20 cellular contexts compared by ENCODE assay signal in the genomic region with DNA sequence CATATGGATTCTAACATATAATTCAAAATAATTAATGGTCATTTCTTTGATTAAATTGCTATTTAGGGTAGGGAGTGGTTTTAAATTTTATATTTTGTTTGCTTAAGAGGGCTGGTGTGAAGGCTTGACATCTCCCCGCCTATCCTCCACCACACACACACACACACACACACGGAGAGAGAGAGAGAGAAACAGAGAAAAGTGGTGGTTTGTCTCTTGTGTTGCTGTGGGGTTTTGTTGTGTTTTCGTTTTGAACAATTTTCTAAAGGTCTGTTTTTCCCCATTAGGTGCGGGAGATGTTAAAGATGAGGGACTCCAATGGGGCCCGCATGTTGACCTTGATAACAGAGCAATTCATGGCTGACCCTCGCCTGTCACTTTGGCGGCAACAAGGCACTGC.
A peak's percentile ranks its signal among the peaks of the same experiment; 100 is the strongest.
DNase-seq lines count a peak whose midpoint lies in the region; ATAC-seq, FAIRE-seq and TF ChIP-seq lines count a peak whose summit lies in the region.
"Had no signal": no experiment of that assay in that cellular context is flagged by ENCODE, and none has a peak within 500 bp of the region (broad histone marks: within the 10 kb centered on the region; RNA-seq: fewer than 3 reads in every experiment).

No MANE protein-coding gene starts in this region.

- H3K36me3 Mint-ChIP-seq in mesothelial cell of epicardium, result peaks cover 11% of the 10 kb centered on the region

- no peaks in the 10 kb centered on the region for H3K36me3 ChIP-seq in GM12878 (ENCODE audit: control insufficient read depth in 2 of 2, insufficient read depth in 2 of 2, low read length in 1 of 2)
- no peaks in the 10 kb centered on the region for H3K36me3 ChIP-seq in mammary epithelial cell (ENCODE audit: insufficient read depth, low read length)
- peaks cover 26% of the 10 kb centered on the region for H3K36me3 ChIP-seq in lower lobe of right lung
- H3K36me3 ChIP-seq in Karpas-422 (ENCODE audit: insufficient read depth, low read length), result no peaks in the 10 kb centered on the region
- H3K36me3 ChIP-seq: HAP-1 had no signal

- no peak for FAIRE-seq in GM12878 (lab: Jason Lieb, UNC)
- FAIRE-seq: A549, G401.6, GM19239, HTR-8/SVneo had no signal

- H3K79me2 ChIP-seq in GM12878 (ENCODE audit: control insufficient read depth, insufficient read depth, low read length) (no peaks in the 10 kb centered on the region), mammary epithelial cell (ENCODE audit: insufficient read depth, low read length) (peaks cover 9% of the 10 kb centered on the region), Karpas-422 (ENCODE audit: low read length) (no peaks in the 10 kb centered on the region)

- TF ChIP-seq EP300 in GM12878 (IDR thresholded peaks at IDR 0.05; ENCODE audit: borderline replicate concordance in 1 of 2, control insufficient read depth in 1 of 2, low read depth in 2 of 2, low read length in 2 of 2), result no peak

- no peaks in the 10 kb centered on the region for H3K9me2 ChIP-seq in Karpas-422 (replicated peaks; ENCODE audit: insufficient read depth, low read length)

- H3K27me3 ChIP-seq in GM12878 (replicated peaks in 1 of 2; ENCODE audit: control insufficient read depth in 2 of 2, insufficient read depth in 2 of 2, low read length in 1 of 2), result no peaks in the 10 kb centered on the region
- H3K27me3 ChIP-seq in mammary epithelial cell (ENCODE audit: insufficient read depth, low read length), result no peaks in the 10 kb centered on the region
- H3K27me3 ChIP-seq in lower lobe of right lung (ENCODE audit: low read depth), result no peaks in the 10 kb centered on the region
- H3K27me3 ChIP-seq in Karpas-422 (ENCODE audit: low read length), result no peaks in the 10 kb centered on the region

- no peaks in the 10 kb centered on the region for H4K20me1 ChIP-seq in GM12878 (ENCODE audit: control insufficient read depth, insufficient read depth)
- H4K20me1 ChIP-seq in mammary epithelial cell (ENCODE audit: insufficient read depth, low read length), result no peaks in the 10 kb centered on the region
- 0 out of 2 replicates have a peak, but pooled peaks cover 3% of the 10 kb centered on the region for H4K20me1 ChIP-seq in Karpas-422 (ENCODE audit: insufficient read depth, low read depth, low read length)

- no peaks in the 10 kb centered on the region for H3K9me3 ChIP-seq in GM12878 (replicated peaks; ENCODE audit: control insufficient read depth, insufficient read depth, low read length)
- H3K9me3 ChIP-seq in mammary epithelial cell (replicated peaks; ENCODE audit: insufficient read depth, low read length), result no peaks in the 10 kb centered on the region
- H3K9me3 ChIP-seq in lower lobe of right lung, result no peaks in the 10 kb centered on the region
- H3K9me3 ChIP-seq in Karpas-422 (ENCODE audit: low read length), result no peaks in the 10 kb centered on the region
- H3K9me3 ChIP-seq: A549, Caco-2, HAP-1 had no signal

- CTCF ChIA-PET in GM12878 (lab: Yijun Ruan, JAX), result no interaction called here
- CTCF ChIA-PET in mammary epithelial cell (lab: Charles Lee; ENCODE audit: low non-redundant PET), result no interaction called here

- H3K4me1 ChIP-seq in GM12878 (ENCODE audit: control insufficient read depth, insufficient read depth, low read length) (no peaks in the 10 kb centered on the region), mammary epithelial cell (ENCODE audit: insufficient read depth, low read length) (no peaks in the 10 kb centered on the region), lower lobe of right lung (no peaks in the 10 kb centered on the region), Karpas-422 (ENCODE audit: low read length) (no peaks in the 10 kb centered on the region)
- H3K4me1 ChIP-seq: Caco-2 had no signal

- H3K4me3 ChIP-seq in GM12878 (no peak overlapping the region), mammary epithelial cell (replicated peaks in 1 of 3; ENCODE audit: insufficient read depth in 1 of 3, low read depth in 2 of 3, low read length in 3 of 3) (no peak overlapping the region), lower lobe of right lung (no peak overlapping the region), Karpas-422 (ENCODE audit: low read length) (no peak overlapping the region)
- H3K4me3 ChIP-seq: A549, GM23248, HAP-1 had no signal

- intact Hi-C loops in GM12878 (cut with micrococcal nuclease; ENCODE audit: unreplicated experiment), result no loop called here
- intact Hi-C loops in mammary epithelial cell (cut with micrococcal nuclease), result no loop called here
- intact Hi-C loops in lower lobe of right lung (cut with DNase I), result no loop called here

- H3K9ac ChIP-seq in GM12878 (ENCODE audit: control insufficient read depth, insufficient read depth, low read length), result no peak overlapping the region
- no peak overlapping the region for H3K9ac ChIP-seq in mammary epithelial cell (ENCODE audit: insufficient read depth, low read length)
- H3K9ac ChIP-seq in Karpas-422 (ENCODE audit: low read length), result no peak overlapping the region
- H3K9ac ChIP-seq: GM23248 had no signal

- TF ChIP-seq CTCF in GM12878 (IDR thresholded peaks at IDR 0.05 in 2 of 3, conservative IDR thresholded peaks at IDR 0.05 in 1 of 3; ENCODE audit: control insufficient read depth in 2 of 3, extremely low read depth in 1 of 3, insufficient read depth in 1 of 3, low read depth in 3 of 3, low read length in 3 of 3) (no peak), mesothelial cell of epicardium (IDR thresholded peaks at IDR 0.05; ENCODE audit: unreplicated experiment) (no peak), mammary epithelial cell (conservative IDR thresholded peaks at IDR 0.05 in 1 of 2, IDR thresholded peaks at IDR 0.05 in 1 of 2; ENCODE audit: extremely low read depth in 1 of 2, insufficient read depth in 1 of 2, low read depth in 1 of 2, low read length in 2 of 2) (no peak), lower lobe of right lung (IDR thresholded peaks at IDR 0.05) (no peak)

- TF ChIP-seq RAD21 in GM12878 (IDR thresholded peaks at IDR 0.05; ENCODE audit: insufficient read depth, low read depth, low read length), result no peak

- SMC1A ChIA-PET in GM12878 (lab: Charles Lee; ENCODE audit: uncharacterized antibody, unreplicated experiment), result no interaction called here

- peaks cover 2% of the 10 kb centered on the region for H3K4me1 Mint-ChIP-seq in mesothelial cell of epicardium

- no peak for TF ChIP-seq POLR2A in GM12878 (IDR thresholded peaks at IDR 0.05; ENCODE audit: low read depth, low read length)

- no peaks in the 10 kb centered on the region for H3K27me3 Mint-ChIP-seq in mesothelial cell of epicardium (ENCODE audit: low read depth)
- H3K27me3 Mint-ChIP-seq: CD4-positive, alpha-beta T cell had no signal

- H2AFZ ChIP-seq in GM12878 (ENCODE audit: control insufficient read depth, low read depth, low read length) (no peak overlapping the region), mammary epithelial cell (ENCODE audit: low read depth, low read length) (no peak overlapping the region), Karpas-422 (ENCODE audit: low read length) (no peak overlapping the region)
- H2AFZ ChIP-seq: GM23248 had no signal

- H3K9me3 Mint-ChIP-seq in mesothelial cell of epicardium, result peaks cover 2% of the 10 kb centered on the region

- RAD21 ChIA-PET in GM12878 (lab: Charles Lee; ENCODE audit: unreplicated experiment), result no interaction called here

- dilution Hi-C loops in mammary epithelial cell (cut with HindIII; ENCODE audit: low sequenced_read_pairs), result no loop called here

- H3K27ac Mint-ChIP-seq in mesothelial cell of epicardium, result peak overlapping the region; percentile 22
- H3K27ac Mint-ChIP-seq: CD4-positive, alpha-beta T cell had no signal

- BruUV-seq in GM12878 (replicated peaks; lab: Mats Ljungman, UMichigan) (no TSS peak), mammary epithelial cell (replicated peaks; lab: Mats Ljungman, UMichigan) (no TSS peak)

- WGBS in GM12878 (ENCODE audit: insufficient coverage, insufficient replicate concordance, low lambda C conversion rate, missing lambda C conversion rate), result 30% methylated on average over 7 of the region's 7 CpGs
- WGBS in mammary epithelial cell (ENCODE audit: low coverage, missing lambda C conversion rate), result 91% methylated on average over 7 of the region's 7 CpGs

- DNase-seq in NCI-H2227 (lab: John Stamatoyannopoulos, UW; ENCODE audit: unreplicated experiment) (peak; percentile 16), NCI-H2227 treated with DMSO at 0.1 percent for 48 hours (lab: John Stamatoyannopoulos, UW) (no peak), GM12878 (ENCODE audit: low read depth, low spot score) (peak; percentile 3), mesothelial cell of epicardium (ENCODE audit: low spot score in 2 of 2, unreplicated experiment in 2 of 2) (no peak), mammary epithelial cell (no peak), lower lobe of right lung (no peak), Karpas-422 (no peak)
- DNase-seq: AML-193; Caco-2; CD4-positive, alpha-beta T cell; GM23248; IMR-90 had no signal

- no peak overlapping the region for H3K4me3 Mint-ChIP-seq in mesothelial cell of epicardium
- H3K4me3 Mint-ChIP-seq: CD4-positive, alpha-beta T cell had no signal

- ATAC-seq in GM12878, result peak; percentile 54
- no peak for ATAC-seq in lower lobe of right lung
- no peak for ATAC-seq in GM18907 (IDR thresholded peaks at IDR 0.05; ENCODE audit: unreplicated experiment)
- ATAC-seq: A549 had no signal

- in situ Hi-C loops in GM12878 (cut with MboI) (no loop called here), mammary epithelial cell (cut with MboI; ENCODE audit: low sequenced_read_pairs in 2 of 2) (no loop called here)

- H3K27ac ChIP-seq in GM12878 (ENCODE audit: control insufficient read depth, insufficient read depth) (no peak overlapping the region), mammary epithelial cell (ENCODE audit: insufficient read depth, low read depth, low read length) (no peak overlapping the region), lower lobe of right lung (no peak overlapping the region), Karpas-422 (ENCODE audit: low read length) (no peak overlapping the region)
- H3K27ac ChIP-seq: 22Rv1, A549, C4-2B, GM23248 had no signal

- POLR2A ChIA-PET in GM12878 (lab: Charles Lee), result no interaction called here

- H3K4me2 ChIP-seq in GM12878 (ENCODE audit: control insufficient read depth, insufficient read depth) (no peak overlapping the region), mammary epithelial cell (ENCODE audit: insufficient read depth, low read depth, low read length) (no peak overlapping the region), Karpas-422 (ENCODE audit: low read depth, low read length, poor library complexity, severe bottlenecking) (no peak overlapping the region)
- H3K4me2 ChIP-seq: A549 had no signal

TF ChIP-seq in GM12878, 131 proteins besides CTCF, POLR2A, EP300 and RAD21:
- TF ChIP-seq RUNX3 (IDR thresholded peaks at IDR 0.05; ENCODE audit: low read length) (peak; percentile 56), FOXM1 (IDR thresholded peaks at IDR 0.05; ENCODE audit: low read depth, low read length) (no peak)

Comparison
In these comparisons a context has a peak if more than half of its experiments do, and no peak if none do; other contexts are left out.
1. DNase-seq: peak in NCI-H2227 (single experiment) and GM12878 (single experiment); none in NCI-H2227 treated with DMSO at 0.1 percent for 48 hours (single experiment), mesothelial cell of epicardium (0 of 2), mammary epithelial cell (single experiment), lower lobe of right lung (single experiment) and Karpas-422 (single experiment).